In genomic region chr18:57959278-57959677, GRCh38 we compare ENCODE assay signal across 7 cellular contexts.
DNase-seq lines count a peak whose midpoint lies in the region; ATAC-seq, FAIRE-seq and TF ChIP-seq lines count a peak whose summit lies in the region.

No MANE protein-coding gene starts in this region.

- DNase-seq in HTR-8/SVneo (ENCODE audit: insufficient read length, low spot score): peak; percentile 29
- DNase-seq in PC-9: peak; percentile 2 to 40
- peak; percentile 56 for DNase-seq in fibroblast of lung (ENCODE audit: low read depth in 2 of 2)
- peak; percentile 32 for DNase-seq in pulmonary artery endothelial cell (ENCODE audit: low read depth, low spot score)
- no peak for DNase-seq in NCI-H2029 (lab: John Stamatoyannopoulos, UW)

- no peaks in the 10 kb centered on the region for H3K27me3 ChIP-seq in PC-9 (ENCODE audit: insufficient read depth, low read depth)
- peaks cover 8% of the 10 kb centered on the region for H3K27me3 ChIP-seq in fibroblast of lung (ENCODE audit: control insufficient read depth, insufficient read depth, low read length)

- CTCF ChIA-PET in PC-9 (lab: Charles Lee): interaction anchor here (1.1 kb wide), 1 partner anchor 162 kb away, joined by 5 read pairs; no protein-coding TSS in a partner anchor

- BruUV-seq in PC-9 (replicated peaks; lab: Mats Ljungman, UMichigan): no TSS peak

- H3K79me2 ChIP-seq in PC-9 (ENCODE audit: low read depth) (no peaks in the 10 kb centered on the region), fibroblast of lung (ENCODE audit: control insufficient read depth, insufficient read depth, low read length) (no peaks in the 10 kb centered on the region)

- H3K9me3 ChIP-seq in PC-9 (ENCODE audit: insufficient read depth, low read depth) (no peaks in the 10 kb centered on the region), fibroblast of lung (ENCODE audit: control insufficient read depth, insufficient read depth, low read depth, low read length) (no peaks in the 10 kb centered on the region)

- H3K27ac ChIP-seq in PC-9: no peak overlapping the region
- H3K27ac ChIP-seq in fibroblast of lung (ENCODE audit: insufficient read depth, low read length): no peak overlapping the region

- H3K36me3 ChIP-seq in PC-9 (ENCODE audit: low read depth) (no peaks in the 10 kb centered on the region), fibroblast of lung (ENCODE audit: control insufficient read depth, insufficient read depth, low read length) (no peaks in the 10 kb centered on the region)

- H3K9ac ChIP-seq in fibroblast of lung (ENCODE audit: insufficient read depth, low read length): no peak overlapping the region

- no peak for ATAC-seq in HG02678 (IDR thresholded peaks at IDR 0.05; ENCODE audit: unreplicated experiment)

- H3K4me2 ChIP-seq in PC-9 (no peak overlapping the region), fibroblast of lung (ENCODE audit: extremely low read depth, insufficient read depth, low read length) (no peak overlapping the region)

- H3K4me3 ChIP-seq in PC-9: no peak overlapping the region
- H3K4me3 ChIP-seq in fibroblast of lung (replicated peaks in 1 of 4; ENCODE audit: control extremely low read depth in 1 of 4, insufficient read depth in 1 of 4, low read depth in 3 of 4, low read length in 4 of 4): no peak overlapping the region

- H3F3A ChIP-seq in PC-9 (ENCODE audit: insufficient read depth, low read depth): no peaks in the 10 kb centered on the region

- peak; percentile 59 for TF ChIP-seq CTCF in GM12872 (IDR thresholded peaks at IDR 0.05; ENCODE audit: insufficient read depth, low read depth, low read length)
- peak; percentile 58; the same call in 1 of the 2 replicates for TF ChIP-seq CTCF in PC-9 (conservative IDR thresholded peaks at IDR 0.05)
- peak; percentile 34 to 45 for TF ChIP-seq CTCF in fibroblast of lung (conservative IDR thresholded peaks at IDR 0.05 in 1 of 2, IDR thresholded peaks at IDR 0.05 in 1 of 2; ENCODE audit: low read depth in 1 of 2, low read length in 2 of 2)

- no peaks in the 10 kb centered on the region for H3K4me1 ChIP-seq in PC-9 (replicated peaks; ENCODE audit: insufficient read depth)
- no peaks in the 10 kb centered on the region for H3K4me1 ChIP-seq in fibroblast of lung (ENCODE audit: control insufficient read depth, extremely low read depth, insufficient read depth, low read length)

- intact Hi-C loops in PC-9 (cut with micrococcal nuclease; ENCODE audit: unreplicated experiment): loop anchor here (2.0 to 5.0 kb wide), 2 partner anchors 83 to 164 kb away; partner anchors contain the start of gene NEDD4L

- POLR2A ChIA-PET in PC-9 (lab: Charles Lee; ENCODE audit: unreplicated experiment): no interaction called here

- H3K9me2 ChIP-seq in PC-9 (ENCODE audit: insufficient read depth): no peaks in the 10 kb centered on the region

- no peak for FAIRE-seq in HTR-8/SVneo (lab: Jason Lieb, UNC)

- H4K20me1 ChIP-seq in PC-9 (ENCODE audit: insufficient read depth) (no peaks in the 10 kb centered on the region), fibroblast of lung (ENCODE audit: control insufficient read depth, extremely low read depth, insufficient read depth, low read length) (no peaks in the 10 kb centered on the region)

- H2AFZ ChIP-seq in PC-9: no peak overlapping the region
- H2AFZ ChIP-seq in fibroblast of lung (ENCODE audit: low read length): no peak overlapping the region
